1 cellular context compared by ENCODE assay signal in genomic region chr9:86350006-86350755, GRCh38.
TF ChIP-seq lines count a peak whose summit lies in the region.

No MANE protein-coding gene starts in this region.

TF ChIP-seq in GM12878, 131 proteins besides CTCF, POLR2A, EP300 and RAD21 (continued from another document):
- TF ChIP-seq, protein P1, sequence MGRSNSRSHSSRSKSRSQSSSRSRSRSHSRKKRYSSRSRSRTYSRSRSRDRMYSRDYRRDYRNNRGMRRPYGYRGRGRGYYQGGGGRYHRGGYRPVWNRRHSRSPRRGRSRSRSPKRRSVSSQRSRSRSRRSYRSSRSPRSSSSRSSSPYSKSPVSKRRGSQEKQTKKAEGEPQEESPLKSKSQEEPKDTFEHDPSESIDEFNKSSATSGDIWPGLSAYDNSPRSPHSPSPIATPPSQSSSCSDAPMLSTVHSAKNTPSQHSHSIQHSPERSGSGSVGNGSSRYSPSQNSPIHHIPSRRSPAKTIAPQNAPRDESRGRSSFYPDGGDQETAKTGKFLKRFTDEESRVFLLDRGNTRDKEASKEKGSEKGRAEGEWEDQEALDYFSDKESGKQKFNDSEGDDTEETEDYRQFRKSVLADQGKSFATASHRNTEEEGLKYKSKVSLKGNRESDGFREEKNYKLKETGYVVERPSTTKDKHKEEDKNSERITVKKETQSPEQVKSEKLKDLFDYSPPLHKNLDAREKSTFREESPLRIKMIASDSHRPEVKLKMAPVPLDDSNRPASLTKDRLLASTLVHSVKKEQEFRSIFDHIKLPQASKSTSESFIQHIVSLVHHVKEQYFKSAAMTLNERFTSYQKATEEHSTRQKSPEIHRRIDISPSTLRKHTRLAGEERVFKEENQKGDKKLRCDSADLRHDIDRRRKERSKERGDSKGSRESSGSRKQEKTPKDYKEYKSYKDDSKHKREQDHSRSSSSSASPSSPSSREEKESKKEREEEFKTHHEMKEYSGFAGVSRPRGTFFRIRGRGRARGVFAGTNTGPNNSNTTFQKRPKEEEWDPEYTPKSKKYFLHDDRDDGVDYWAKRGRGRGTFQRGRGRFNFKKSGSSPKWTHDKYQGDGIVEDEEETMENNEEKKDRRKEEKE (IDR thresholded peaks at IDR 0.05): no peak
- no peak for TF ChIP-seq FOXM1 (IDR thresholded peaks at IDR 0.05; ENCODE audit: low read depth, low read length)
- TF ChIP-seq, protein P2, sequence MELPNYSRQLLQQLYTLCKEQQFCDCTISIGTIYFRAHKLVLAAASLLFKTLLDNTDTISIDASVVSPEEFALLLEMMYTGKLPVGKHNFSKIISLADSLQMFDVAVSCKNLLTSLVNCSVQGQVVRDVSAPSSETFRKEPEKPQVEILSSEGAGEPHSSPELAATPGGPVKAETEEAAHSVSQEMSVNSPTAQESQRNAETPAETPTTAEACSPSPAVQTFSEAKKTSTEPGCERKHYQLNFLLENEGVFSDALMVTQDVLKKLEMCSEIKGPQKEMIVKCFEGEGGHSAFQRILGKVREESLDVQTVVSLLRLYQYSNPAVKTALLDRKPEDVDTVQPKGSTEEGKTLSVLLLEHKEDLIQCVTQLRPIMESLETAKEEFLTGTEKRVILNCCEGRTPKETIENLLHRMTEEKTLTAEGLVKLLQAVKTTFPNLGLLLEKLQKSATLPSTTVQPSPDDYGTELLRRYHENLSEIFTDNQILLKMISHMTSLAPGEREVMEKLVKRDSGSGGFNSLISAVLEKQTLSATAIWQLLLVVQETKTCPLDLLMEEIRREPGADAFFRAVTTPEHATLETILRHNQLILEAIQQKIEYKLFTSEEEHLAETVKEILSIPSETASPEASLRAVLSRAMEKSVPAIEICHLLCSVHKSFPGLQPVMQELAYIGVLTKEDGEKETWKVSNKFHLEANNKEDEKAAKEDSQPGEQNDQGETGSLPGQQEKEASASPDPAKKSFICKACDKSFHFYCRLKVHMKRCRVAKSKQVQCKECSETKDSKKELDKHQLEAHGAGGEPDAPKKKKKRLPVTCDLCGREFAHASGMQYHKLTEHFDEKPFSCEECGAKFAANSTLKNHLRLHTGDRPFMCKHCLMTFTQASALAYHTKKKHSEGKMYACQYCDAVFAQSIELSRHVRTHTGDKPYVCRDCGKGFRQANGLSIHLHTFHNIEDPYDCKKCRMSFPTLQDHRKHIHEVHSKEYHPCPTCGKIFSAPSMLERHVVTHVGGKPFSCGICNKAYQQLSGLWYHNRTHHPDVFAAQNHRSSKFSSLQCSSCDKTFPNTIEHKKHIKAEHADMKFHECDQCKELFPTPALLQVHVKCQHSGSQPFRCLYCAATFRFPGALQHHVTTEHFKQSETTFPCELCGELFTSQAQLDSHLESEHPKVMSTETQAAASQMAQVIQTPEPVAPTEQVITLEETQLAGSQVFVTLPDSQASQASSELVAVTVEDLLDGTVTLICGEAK (IDR thresholded peaks at IDR 0.05; ENCODE audit: borderline replicate concordance): no peak
- TF ChIP-seq RFX5 (IDR thresholded peaks at IDR 0.05; ENCODE audit: low read depth, low read length): no peak
- TF ChIP-seq, protein P3, sequence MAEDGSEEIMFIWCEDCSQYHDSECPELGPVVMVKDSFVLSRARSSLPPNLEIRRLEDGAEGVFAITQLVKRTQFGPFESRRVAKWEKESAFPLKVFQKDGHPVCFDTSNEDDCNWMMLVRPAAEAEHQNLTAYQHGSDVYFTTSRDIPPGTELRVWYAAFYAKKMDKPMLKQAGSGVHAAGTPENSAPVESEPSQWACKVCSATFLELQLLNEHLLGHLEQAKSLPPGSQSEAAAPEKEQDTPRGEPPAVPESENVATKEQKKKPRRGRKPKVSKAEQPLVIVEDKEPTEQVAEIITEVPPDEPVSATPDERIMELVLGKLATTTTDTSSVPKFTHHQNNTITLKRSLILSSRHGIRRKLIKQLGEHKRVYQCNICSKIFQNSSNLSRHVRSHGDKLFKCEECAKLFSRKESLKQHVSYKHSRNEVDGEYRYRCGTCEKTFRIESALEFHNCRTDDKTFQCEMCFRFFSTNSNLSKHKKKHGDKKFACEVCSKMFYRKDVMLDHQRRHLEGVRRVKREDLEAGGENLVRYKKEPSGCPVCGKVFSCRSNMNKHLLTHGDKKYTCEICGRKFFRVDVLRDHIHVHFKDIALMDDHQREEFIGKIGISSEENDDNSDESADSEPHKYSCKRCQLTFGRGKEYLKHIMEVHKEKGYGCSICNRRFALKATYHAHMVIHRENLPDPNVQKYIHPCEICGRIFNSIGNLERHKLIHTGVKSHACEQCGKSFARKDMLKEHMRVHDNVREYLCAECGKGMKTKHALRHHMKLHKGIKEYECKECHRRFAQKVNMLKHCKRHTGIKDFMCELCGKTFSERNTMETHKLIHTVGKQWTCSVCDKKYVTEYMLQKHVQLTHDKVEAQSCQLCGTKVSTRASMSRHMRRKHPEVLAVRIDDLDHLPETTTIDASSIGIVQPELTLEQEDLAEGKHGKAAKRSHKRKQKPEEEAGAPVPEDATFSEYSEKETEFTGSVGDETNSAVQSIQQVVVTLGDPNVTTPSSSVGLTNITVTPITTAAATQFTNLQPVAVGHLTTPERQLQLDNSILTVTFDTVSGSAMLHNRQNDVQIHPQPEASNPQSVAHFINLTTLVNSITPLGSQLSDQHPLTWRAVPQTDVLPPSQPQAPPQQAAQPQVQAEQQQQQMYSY (CRISPR knock-in tag; IDR thresholded peaks at IDR 0.05): no peak
- TF ChIP-seq REST (IDR thresholded peaks at IDR 0.05; ENCODE audit: low read depth, low read length): no peak
- TF ChIP-seq, protein P4, sequence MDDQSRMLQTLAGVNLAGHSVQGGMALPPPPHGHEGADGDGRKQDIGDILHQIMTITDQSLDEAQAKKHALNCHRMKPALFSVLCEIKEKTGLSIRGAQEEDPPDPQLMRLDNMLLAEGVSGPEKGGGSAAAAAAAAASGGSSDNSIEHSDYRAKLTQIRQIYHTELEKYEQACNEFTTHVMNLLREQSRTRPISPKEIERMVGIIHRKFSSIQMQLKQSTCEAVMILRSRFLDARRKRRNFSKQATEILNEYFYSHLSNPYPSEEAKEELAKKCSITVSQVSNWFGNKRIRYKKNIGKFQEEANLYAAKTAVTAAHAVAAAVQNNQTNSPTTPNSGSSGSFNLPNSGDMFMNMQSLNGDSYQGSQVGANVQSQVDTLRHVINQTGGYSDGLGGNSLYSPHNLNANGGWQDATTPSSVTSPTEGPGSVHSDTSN (IDR thresholded peaks at IDR 0.05; ENCODE audit: insufficient replicate concordance, low read depth, low read length): no peak
- peak; percentile 52; the same call in 1 of the 2 replicates for TF ChIP-seq NFIC (IDR thresholded peaks at IDR 0.05; ENCODE audit: low read depth, low read length)
- TF ChIP-seq ZBTB4 (CRISPR knock-in tag; IDR thresholded peaks at IDR 0.05): no peak
- TF ChIP-seq POLR2AphosphoS2 (IDR thresholded peaks at IDR 0.05; ENCODE audit: low read depth, low read length): no peak
- no peak for TF ChIP-seq CBX3 (IDR thresholded peaks at IDR 0.05; ENCODE audit: borderline replicate concordance, low read depth)
- peak; percentile 34; the same call in 1 of the 2 replicates for TF ChIP-seq SMARCA5 (IDR thresholded peaks at IDR 0.05)
- no peak for TF ChIP-seq EGR1 (IDR thresholded peaks at IDR 0.05; ENCODE audit: borderline replicate concordance in 1 of 2, low read depth in 2 of 2, low read length in 2 of 2)
- TF ChIP-seq, protein P5, sequence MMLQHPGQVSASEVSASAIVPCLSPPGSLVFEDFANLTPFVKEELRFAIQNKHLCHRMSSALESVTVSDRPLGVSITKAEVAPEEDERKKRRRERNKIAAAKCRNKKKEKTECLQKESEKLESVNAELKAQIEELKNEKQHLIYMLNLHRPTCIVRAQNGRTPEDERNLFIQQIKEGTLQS (IDR thresholded peaks at IDR 0.05; ENCODE audit: borderline replicate concordance, extremely low read depth, low read depth, low read length): no peak
- no peak for TF ChIP-seq LARP7 (IDR thresholded peaks at IDR 0.05)
- peak; percentile 41 to 91; a peak in 2 of 4 replicates for TF ChIP-seq BHLHE40 (IDR thresholded peaks at IDR 0.05; ENCODE audit: borderline replicate concordance in 1 of 2, low read depth in 2 of 2, low read length in 1 of 2)
